8 cellular contexts compared by ENCODE assay signal in genomic region chr10:124802313-124802675, GRCh38. TPM values are rescaled to one million over a fixed set of nuclear protein-coding genes. Genes with fewer than 3 reads are reported as not detected.
DNase-seq lines count a peak whose midpoint lies in the region; ATAC-seq and TF ChIP-seq lines count a peak whose summit lies in the region.

No MANE protein-coding gene starts in this region.

- H4K20me1 ChIP-seq in Karpas-422 (ENCODE audit: insufficient read depth, low read depth, low read length) = no peaks in the 10 kb centered on the region

- ATAC-seq in GM21737 (IDR thresholded peaks at IDR 0.05; ENCODE audit: unreplicated experiment) (peak; percentile 24), left lobe of liver (peak; percentile 28)

- peaks cover 50% of the 10 kb centered on the region for H3K79me2 ChIP-seq in Karpas-422 (ENCODE audit: low read length)

- H3K4me3 ChIP-seq in GM12865 (ENCODE audit: low read depth, low read length) (peak overlapping the region; percentile 74), Karpas-422 (ENCODE audit: low read length) (peak overlapping the region; percentile 82), thyroid gland (replicated peaks in 1 of 3) (peak overlapping the region; percentile 61 to 77 (median 62))

- peak overlapping the region; percentile 77 for H3K4me2 ChIP-seq in Karpas-422 (ENCODE audit: low read depth, low read length, poor library complexity, severe bottlenecking)

- peak; percentile 49 for DNase-seq in GM12865 (ENCODE audit: low read depth)
- peak; percentile 79 for DNase-seq in Karpas-422
- DNase-seq in left lobe of liver (ENCODE audit: low spot score) = no peak
- peak in 1 of 2 donors; percentile 7 for DNase-seq in thyroid gland
- DNase-seq in DMS79 treated with DMSO at 0.1 percent for 48 hours (lab: John Stamatoyannopoulos, UW) = no peak
- DNase-seq in putamen (ENCODE audit: low spot score) = no peak

- H3K9me3 ChIP-seq in Karpas-422 (ENCODE audit: low read length) (no peaks in the 10 kb centered on the region), thyroid gland (no peaks in the 10 kb centered on the region)

- 0 to 1% (median 1%) methylated on average over 13 of the region's 13 CpGs for WGBS in adipose tissue, 3 donors
- 1 to 2% methylated on average over 13 of the region's 13 CpGs for WGBS in thyroid gland, 2 donors

- peaks cover 17% of the 10 kb centered on the region for H3K4me1 ChIP-seq in Karpas-422 (ENCODE audit: low read length)
- H3K4me1 ChIP-seq in thyroid gland = peaks cover 6 to 11% of the 10 kb centered on the region in 2 donors

- intact Hi-C loops in thyroid gland (cut with DNase I) = no loop called here

- no peak for TF ChIP-seq CTCF in GM12865 (IDR thresholded peaks at IDR 0.05; ENCODE audit: insufficient read depth, low read depth, low read length, missing control alignments)
- TF ChIP-seq CTCF in thyroid gland (IDR thresholded peaks at IDR 0.05) = no peak

- TF ChIP-seq POLR2A in thyroid gland (IDR thresholded peaks at IDR 0.05) = no peak

- H3K9ac ChIP-seq in Karpas-422 (ENCODE audit: low read length) = peak overlapping the region; percentile 91

- H3K27me3 ChIP-seq in Karpas-422 (ENCODE audit: low read length) = no peaks in the 10 kb centered on the region
- H3K27me3 ChIP-seq in thyroid gland = no peaks in the 10 kb centered on the region

- H3K27ac ChIP-seq in Karpas-422 (ENCODE audit: low read length) = peak overlapping the region; percentile 61
- peak overlapping the region; percentile 44 for H3K27ac ChIP-seq in adipose tissue (ENCODE audit: low read depth, low read length)
- H3K27ac ChIP-seq in thyroid gland = peak overlapping the region in 1 of 3 donors; percentile 92

- no peaks in the 10 kb centered on the region for H3K9me2 ChIP-seq in Karpas-422 (replicated peaks; ENCODE audit: insufficient read depth, low read length)

- 0 out of 2 replicates have a peak overlapping the region, but pooled peaks have one; percentile 82 for H2AFZ ChIP-seq in Karpas-422 (ENCODE audit: low read length)

- H3K36me3 ChIP-seq in Karpas-422 (ENCODE audit: insufficient read depth, low read length) (no peaks in the 10 kb centered on the region), thyroid gland (no peaks in the 10 kb centered on the region)

RNA-seq across cellular contexts. Expression of gene ABRAXAS2, which starts 0.7 kb away (rescaled TPM):
- 11.4 and 13.1 TPM in 2 replicates for total RNA-seq in Karpas-422 (2014; rRNA removed; shearing (Covaris generic); ENCODE audit: low replicate concordance)
- polyA plus RNA-seq in adipose tissue = 1 to 10 TPM; 3.9 to 7.0 (median 6.9) TPM
- total RNA-seq in left lobe of liver (6.6 TPM), thyroid gland (10 to 100 TPM; 16.3 to 19.9 (median 18.6) TPM)

RNA-seq across cellular contexts. Expression of gene EEF1AKMT2, which starts 10.6 kb away (rescaled TPM):
- total RNA-seq in Karpas-422 (2014; rRNA removed; shearing (Covaris generic); ENCODE audit: low replicate concordance) = 24.9 and 38.3 TPM in 2 replicates
- polyA plus RNA-seq in adipose tissue = 10 to 100 TPM in 1 of 3 donors, 1 to 10 TPM in 2; 7.4 to 10.3 (median 9.2) TPM
- total RNA-seq in left lobe of liver = 6.8 TPM
- total RNA-seq in thyroid gland = 10 to 100 TPM; 23.8 to 33.6 (median 26.6) TPM

RNA-seq across cellular contexts. Expression of gene FAM53B, which starts 58.1 kb away (rescaled TPM):
- 72.5 and 148 TPM in 2 replicates for total RNA-seq in Karpas-422 (2014; rRNA removed; shearing (Covaris generic); ENCODE audit: low replicate concordance)
- 10 to 100 TPM in 1 of 3 donors, 1 to 10 TPM in 2; 7.1 to 12.8 (median 9.8) TPM for polyA plus RNA-seq in adipose tissue
- total RNA-seq in left lobe of liver (5.7 TPM), thyroid gland (10 to 100 TPM; 37.6 to 96.3 (median 80.4) TPM)

Comparison
In these comparisons a context has a peak if more than half of its experiments do, and no peak if none do; other contexts are left out.
1. DNase-seq: peak in GM12865 (single experiment) and Karpas-422 (single experiment); none in left lobe of liver (single experiment), DMS79 treated with DMSO at 0.1 percent for 48 hours (single experiment) and putamen (single experiment).
2. Peak in every context shown above with its lines, with median percentiles within 50 percentile points of each other: H3K4me3 ChIP-seq.